Comparison of ENCODE assay signal across 17 cellular contexts in the genomic region with DNA sequence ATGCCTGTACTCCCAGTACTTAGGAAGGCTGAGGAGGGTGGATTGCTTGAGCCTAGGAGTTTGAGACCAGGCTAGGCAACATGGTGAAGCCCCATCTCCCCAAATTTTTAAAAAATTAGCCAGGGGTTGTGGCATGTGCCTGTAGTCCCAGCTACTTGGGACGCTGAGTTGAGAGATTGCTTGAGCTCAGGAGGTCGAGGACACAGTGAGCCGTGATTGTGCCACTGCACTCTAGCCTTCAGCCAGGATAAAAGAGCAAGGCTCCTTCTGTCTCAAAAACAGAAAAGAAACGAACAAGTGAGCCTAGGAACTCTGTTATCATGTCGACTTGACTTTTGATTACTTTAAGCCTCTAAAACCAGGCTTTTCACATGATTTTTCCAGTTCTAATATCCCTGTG.
"Had no signal": no experiment of that assay in that cellular context is flagged by ENCODE, and none has a peak within 500 bp of the region (broad histone marks: within the 10 kb centered on the region; RNA-seq: fewer than 3 reads in every experiment).

No MANE protein-coding gene starts in this region.

- DNase-seq: activated CD4-positive, alpha-beta memory T cell treated with anti-CD3 and anti-CD28 coated beads, Interleukin-2, amount 10 ng/mL, durations not matched to agents 7 days and 5 days; activated CD8-positive, alpha-beta memory T cell treated with anti-CD3 and anti-CD28 coated beads, Interleukin-2, amount 50 U/mL, for 4 hours; activated naive CD4-positive, alpha-beta T cell treated with anti-CD3 and anti-CD28 coated beads, Interleukin-2, amount 10 ng/mL, durations not matched to agents 7 days and 5 days; colonic mucosa; heart left ventricle; islet precursor cell; midbrain; spleen; stimulated activated CD4-positive, alpha-beta T cell treated with anti-CD3 and anti-CD28 coated beads, Interleukin-1b, Interleukin-23, amount 100 ng/mL, for 48 hours; stimulated activated naive CD4-positive, alpha-beta T cell had no signal

- H3K27ac Mint-ChIP-seq: progenitor cell of endocrine pancreas had no signal

- H3K4me1 ChIP-seq: colonic mucosa had no signal

- H3K27ac ChIP-seq: colonic mucosa, suprapubic skin had no signal

- FAIRE-seq: frontal cortex had no signal

- H3K27me3 Mint-ChIP-seq: activated CD4-positive, alpha-beta memory T cell treated with anti-CD3 and anti-CD28 coated beads, Interleukin-2, amount 10 ng/mL, durations not matched to agents 7 days and 5 days; activated naive CD4-positive, alpha-beta T cell treated with anti-CD3 and anti-CD28 coated beads, Interleukin-2, amount 10 ng/mL, durations not matched to agents 7 days and 5 days; progenitor cell of endocrine pancreas had no signal

- ATAC-seq: activated CD4-positive, CD25-positive, alpha-beta regulatory T cell treated with anti-CD3 and anti-CD28 coated beads, Interleukin-2, amount 50 U/mL, for 24 hours; sciatic nerve had no signal

- H3K9me3 Mint-ChIP-seq: activated CD4-positive, alpha-beta memory T cell treated with anti-CD3 and anti-CD28 coated beads, Interleukin-2, amount 10 ng/mL, durations not matched to agents 7 days and 5 days; activated naive CD4-positive, alpha-beta T cell treated with anti-CD3 and anti-CD28 coated beads, Interleukin-2, amount 10 ng/mL, durations not matched to agents 7 days and 5 days; T-helper 2 cell treated with Interferon-gamma antibody and Interleukin-4, amounts not matched to agents 5 μg/mL and 100 μg/mL, for 36 hours had no signal

- H3K4me3 Mint-ChIP-seq: activated CD4-positive, alpha-beta memory T cell treated with anti-CD3 and anti-CD28 coated beads, Interleukin-2, amount 10 ng/mL, durations not matched to agents 7 days and 5 days; activated naive CD4-positive, alpha-beta T cell treated with anti-CD3 and anti-CD28 coated beads, Interleukin-2, amount 10 ng/mL, durations not matched to agents 7 days and 5 days; T-helper 2 cell treated with Interferon-gamma antibody and Interleukin-4, amounts not matched to agents 5 μg/mL and 100 μg/mL, for 36 hours had no signal

- H3K27me3 ChIP-seq: colonic mucosa, heart left ventricle, neutrophil, spleen, suprapubic skin had no signal

- H3K4me3 ChIP-seq: colonic mucosa, heart left ventricle, spleen, suprapubic skin had no signal

- H3K9me3 ChIP-seq: colonic mucosa, heart left ventricle, neutrophil, spleen, suprapubic skin had no signal
